ENCODE assay signal across 26 cellular contexts in the genomic region with DNA sequence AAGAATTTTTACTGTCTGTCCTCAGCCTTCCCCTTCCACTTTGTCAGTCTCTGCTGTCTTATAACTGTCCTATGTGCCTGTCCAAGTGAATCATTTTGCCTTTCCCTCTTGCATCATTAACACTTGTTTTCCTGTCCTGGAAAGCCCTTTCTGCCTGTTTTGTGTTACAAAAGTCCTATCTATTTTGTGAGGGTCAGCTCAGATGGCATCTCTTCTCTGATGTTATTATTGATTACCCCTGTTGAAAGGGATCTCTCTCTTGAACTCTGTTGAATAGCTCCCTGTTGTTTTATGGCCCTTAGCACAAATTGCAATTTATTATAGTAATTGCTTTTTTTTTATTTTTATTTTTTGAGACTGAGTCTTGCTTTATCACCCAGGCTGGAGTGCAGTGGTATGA. TPM values are rescaled to one million over a fixed set of nuclear protein-coding genes. Genes with fewer than 3 reads are reported as not detected.
DNase-seq lines count a peak whose midpoint lies in the region; ATAC-seq and TF ChIP-seq lines count a peak whose summit lies in the region.
"Had no signal": no experiment of that assay in that cellular context is flagged by ENCODE, and none has a peak within 500 bp of the region (broad histone marks: within the 10 kb centered on the region; RNA-seq: fewer than 3 reads in every experiment).

No MANE protein-coding gene starts in this region.

- no peak overlapping the region for H3K4me2 ChIP-seq in H9 (ENCODE audit: insufficient read depth, insufficient read length, low read length)
- H3K4me2 ChIP-seq: SK-N-SH had no signal

- no peak overlapping the region for H3K4me3 Mint-ChIP-seq in H9
- no peak overlapping the region for H3K4me3 Mint-ChIP-seq in activated T-helper 17 cell treated with anti-CD3 and anti-CD28 coated beads, Interleukin-2, amount 50 U/mL, for 72 hours
- H3K4me3 Mint-ChIP-seq in memory B cell: no peak overlapping the region
- H3K4me3 Mint-ChIP-seq in glutamatergic neuron (ENCODE audit: unreplicated experiment): no peak overlapping the region
- H3K4me3 Mint-ChIP-seq: activated T-cell treated with anti-CD3 and anti-CD28 coated beads, Interleukin-2, amount 50 U/mL, for 4 hours; naive B cell had no signal

- no peaks in the 10 kb centered on the region for H3K9me3 ChIP-seq in H9 (ENCODE audit: control insufficient read depth, low read depth, low read length)
- H3K9me3 ChIP-seq: SK-N-SH, thoracic aorta, vagina had no signal

- H3K27me3 Mint-ChIP-seq in H9 (ENCODE audit: low read depth): no peaks in the 10 kb centered on the region
- no peaks in the 10 kb centered on the region for H3K27me3 Mint-ChIP-seq in activated T-helper 17 cell treated with anti-CD3 and anti-CD28 coated beads, Interleukin-2, amount 50 U/mL, for 72 hours
- H3K27me3 Mint-ChIP-seq in memory B cell: no peaks in the 10 kb centered on the region
- H3K27me3 Mint-ChIP-seq in glutamatergic neuron (ENCODE audit: unreplicated experiment): no peaks in the 10 kb centered on the region
- H3K27me3 Mint-ChIP-seq: naive B cell had no signal

- no peak overlapping the region for H3K9ac ChIP-seq in H9 (ENCODE audit: extremely low read depth, insufficient read length, low read length)
- H3K9ac ChIP-seq: SK-N-SH had no signal

- H3K4me1 ChIP-seq in H9 (ENCODE audit: insufficient read depth, low read length): no peaks in the 10 kb centered on the region; the same call in 1 of the 2 replicates

- H3K27me3 ChIP-seq in H9 (ENCODE audit: insufficient read depth, low read length): no peaks in the 10 kb centered on the region
- H3K27me3 ChIP-seq: cardiac muscle cell, vagina had no signal

- no peak overlapping the region for H2BK120ac ChIP-seq in H9 (ENCODE audit: low read depth, low read length, poor library complexity, severe bottlenecking)

- H3K4ac ChIP-seq in H9 (ENCODE audit: low read depth, low read length): no peak overlapping the region

- 0 out of 4 replicates have a peak, but pooled peaks cover 0 to 5% of the 10 kb centered on the region in 2 experiments for H3K4me1 Mint-ChIP-seq in H9
- no peaks in the 10 kb centered on the region for H3K4me1 Mint-ChIP-seq in activated T-helper 17 cell treated with anti-CD3 and anti-CD28 coated beads, Interleukin-2, amount 50 U/mL, for 72 hours
- H3K4me1 Mint-ChIP-seq in memory B cell: peaks cover 7% of the 10 kb centered on the region
- H3K4me1 Mint-ChIP-seq in glutamatergic neuron (ENCODE audit: low read depth, unreplicated experiment): no peaks in the 10 kb centered on the region

- no peaks in the 10 kb centered on the region for H3K23me2 ChIP-seq in H9 (ENCODE audit: insufficient read length, low read depth, low read length, poor library complexity, severe bottlenecking)

- H3K79me1 ChIP-seq in H9 (ENCODE audit: insufficient read depth, low read depth, low read length, poor library complexity, severe bottlenecking): no peaks in the 10 kb centered on the region

- H3K9me3 Mint-ChIP-seq in H9: peaks cover 0 to 3% of the 10 kb centered on the region in 2 experiments; a peak in 2 of 5 replicates
- H3K9me3 Mint-ChIP-seq in activated T-helper 17 cell treated with anti-CD3 and anti-CD28 coated beads, Interleukin-2, amount 50 U/mL, for 72 hours: no peaks in the 10 kb centered on the region
- peaks cover 2% of the 10 kb centered on the region for H3K9me3 Mint-ChIP-seq in memory B cell
- H3K9me3 Mint-ChIP-seq in glutamatergic neuron (ENCODE audit: unreplicated experiment): no peaks in the 10 kb centered on the region
- H3K9me3 Mint-ChIP-seq: activated T-cell treated with anti-CD3 and anti-CD28 coated beads, Interleukin-2, amount 50 U/mL, for 4 hours had no signal

- no peak overlapping the region for H2BK15ac ChIP-seq in H9 (ENCODE audit: low read depth, low read length)

- no peaks in the 10 kb centered on the region for H4K20me1 ChIP-seq in H9 (ENCODE audit: control insufficient read depth, insufficient read depth, insufficient read length)

- no peak overlapping the region for H4K91ac ChIP-seq in H9 (ENCODE audit: insufficient read length, low read depth, low read length)

- no peak overlapping the region for H3K56ac ChIP-seq in H9 (ENCODE audit: insufficient read length, low read depth, low read length)

- no peaks in the 10 kb centered on the region for H3K79me2 ChIP-seq in H9 (ENCODE audit: insufficient read depth, low read length)

- H2AFZ ChIP-seq in H9 (ENCODE audit: low read length): no peak overlapping the region

- no peak overlapping the region for H2BK5ac ChIP-seq in H9 (ENCODE audit: insufficient read length, low read length)

- DNase-seq in AG08395 (ENCODE audit: low spot score): peak; percentile 4
- no peak for DNase-seq in H9
- DNase-seq in memory B cell (ENCODE audit: low spot score in 2 of 2): no peak
- no peak for DNase-seq in globus pallidus (ENCODE audit: low spot score)
- no peak for DNase-seq in glutamatergic neuron
- DNase-seq in COLO829 (ENCODE audit: low spot score): no peak
- DNase-seq in NCI-H345 (lab: John Stamatoyannopoulos, UW): no peak
- DNase-seq: ACHN; activated CD4-positive, alpha-beta T cell treated with anti-CD3 and anti-CD28 coated beads for 48 hours; activated naive CD4-positive, alpha-beta T cell treated with Interleukin-2 at 50 U/mL for 16 hours; activated T-cell treated with anti-CD3 and anti-CD28 coated beads, Interleukin-2, amount 50 U/mL, for 4 hours; aorta; C1 segment of cervical spinal cord; DND-41; HCEC 1CT; naive B cell; NCI-H510A; retina; SK-N-SH; stimulated activated CD4-positive, alpha-beta T cell treated with anti-CD3 and anti-CD28 coated beads, Interleukin-4, amount 100 ng/mL, for 24 hours; stimulated activated naive CD4-positive, alpha-beta T cell; T-helper 2 cell had no signal

- no peak overlapping the region for H2AK5ac ChIP-seq in H9 (ENCODE audit: insufficient read length, low read length)

- no peak overlapping the region for H3K14ac ChIP-seq in H9 (ENCODE audit: insufficient read depth, low read length)

- no peak overlapping the region for H3K27ac ChIP-seq in H9 (ENCODE audit: insufficient read length, low read depth, low read length)
- H3K27ac ChIP-seq: cardiac muscle cell, thoracic aorta, vagina had no signal

- H3K18ac ChIP-seq in H9 (ENCODE audit: insufficient read length, low read depth, low read length): no peak overlapping the region

- no peak for ATAC-seq in activated T-helper 17 cell treated with anti-CD3 and anti-CD28 coated beads, Interleukin-2, amount 50 U/mL, for 72 hours (replicated peaks)
- no peak for ATAC-seq in memory B cell (ENCODE audit: low read depth)
- ATAC-seq: activated T-cell treated with anti-CD3 and anti-CD28 coated beads, Interleukin-2, amount 50 U/mL, for 4 hours had no signal

- H3K23ac ChIP-seq in H9 (ENCODE audit: insufficient read length, low read depth, low read length): no peak overlapping the region

- H3K27ac Mint-ChIP-seq in H9 (peak overlapping the region; percentile 13 to 65 (median 13); a peak in 3 of 7 replicates), memory B cell (peak overlapping the region; percentile 26), glutamatergic neuron (ENCODE audit: unreplicated experiment) (no peak overlapping the region)
- peak overlapping the region; percentile 3 for H3K27ac Mint-ChIP-seq in activated T-helper 17 cell treated with anti-CD3 and anti-CD28 coated beads, Interleukin-2, amount 50 U/mL, for 72 hours

- no peak overlapping the region for H4K8ac ChIP-seq in H9 (replicated peaks; ENCODE audit: insufficient read length, low read depth, low read length)

- no peak for TF ChIP-seq CTCF in H9 (conservative IDR thresholded peaks at IDR 0.05)
- no peak for TF ChIP-seq CTCF in glutamatergic neuron (IDR thresholded peaks at IDR 0.05; ENCODE audit: partially characterized antibody, unreplicated experiment)

- H3T11ph ChIP-seq in H9 (ENCODE audit: low read length): no peak overlapping the region

- H3K36me3 Mint-ChIP-seq in H9 (ENCODE audit: insufficient read depth in 1 of 3, low read depth in 3 of 3) (no peaks in the 10 kb centered on the region; a peak in 1 of 7 replicates), memory B cell (peaks cover 13% of the 10 kb centered on the region), glutamatergic neuron (ENCODE audit: unreplicated experiment) (peaks cover 4% of the 10 kb centered on the region)
- H3K36me3 Mint-ChIP-seq in activated T-helper 17 cell treated with anti-CD3 and anti-CD28 coated beads, Interleukin-2, amount 50 U/mL, for 72 hours (ENCODE audit: low read depth): peaks cover 19% of the 10 kb centered on the region

- no peak overlapping the region for H2BK12ac ChIP-seq in H9 (ENCODE audit: insufficient read length, low read depth, low read length)

- no peak overlapping the region for H4K5ac ChIP-seq in H9 (ENCODE audit: insufficient read length, low read depth, low read length)

- H2BK20ac ChIP-seq in H9 (ENCODE audit: low read depth, low read length, poor library complexity, severe bottlenecking): no peak overlapping the region

RNA-seq across cellular contexts. Expression of gene TBC1D19, which starts 40.2 kb away (rescaled TPM):
- total RNA-seq in H9 (2021): 2.6 and 3.2 TPM in 2 replicates
- 1 to 10 TPM; 3.4 to 4.0 TPM for total RNA-seq in activated T-helper 17 cell treated with anti-CD3 and anti-CD28 coated beads, Interleukin-2, amount 50 U/mL, for 72 hours
- 21.2 TPM for total RNA-seq in glutamatergic neuron (ENCODE audit: unreplicated experiment)
